22 cellular contexts compared by ENCODE assay signal in the genomic region with DNA sequence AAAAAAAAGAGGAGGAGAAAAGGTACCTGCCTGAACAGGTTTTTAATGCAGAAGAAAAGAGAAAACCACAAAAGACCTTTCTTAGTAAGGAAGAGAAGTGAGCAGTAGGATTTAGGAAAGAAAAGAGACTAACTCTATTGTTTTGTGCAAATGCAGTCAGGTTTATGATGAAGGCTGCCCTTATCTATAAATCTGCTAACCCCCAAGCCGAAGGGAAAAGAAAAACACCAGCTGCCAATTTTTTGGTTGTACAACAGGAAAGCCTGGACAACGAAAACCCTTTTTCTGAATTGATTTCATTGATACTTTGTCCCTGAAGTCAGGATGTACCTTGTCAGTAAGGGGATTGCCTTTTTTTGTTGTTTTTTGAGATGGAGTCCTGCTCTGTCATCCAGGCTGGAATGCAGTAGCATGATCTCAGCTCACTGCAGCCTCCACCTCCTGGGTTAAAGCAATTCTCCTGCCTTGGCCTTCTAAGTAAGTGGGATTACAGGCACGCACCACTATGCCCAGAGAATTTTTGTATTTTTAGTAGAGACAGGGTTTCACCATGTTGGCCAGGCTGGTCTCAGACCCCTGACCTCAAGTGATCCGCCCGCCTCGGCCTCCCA. TPM values are rescaled to one million over a fixed set of nuclear protein-coding genes. Genes with fewer than 3 reads are reported as not detected.
"Had no signal": no experiment of that assay in that cellular context is flagged by ENCODE, and none has a peak within 500 bp of the region (broad histone marks: within the 10 kb centered on the region; RNA-seq: fewer than 3 reads in every experiment).

No MANE protein-coding gene starts in this region.

- H3K9me3 Mint-ChIP-seq: activated CD4-positive, alpha-beta memory T cell treated with anti-CD3 and anti-CD28 coated beads, Interleukin-2, amount 10 ng/mL, durations not matched to agents 7 days and 5 days; activated CD4-positive, alpha-beta T cell treated with anti-CD3 and anti-CD28 coated beads, Interleukin-2, amount 10 ng/mL, durations not matched to agents 24 days and 14 days; activated naive CD4-positive, alpha-beta T cell treated with anti-CD3 and anti-CD28 coated beads, Interleukin-2, amount 50 U/mL, for 24 hours; naive thymus-derived CD4-positive, alpha-beta T cell; neural crest cell; stimulated activated memory B cell treated with anti-CD40 and anti-IgM and Interleukin-4, amounts not matched to agents 10 μg/mL and 1 μg/mL and 100 μg/mL, for 72 hours had no signal

- H3K27me3 ChIP-seq: body of pancreas, heart right ventricle, stomach, suprapubic skin, tibial nerve, uterus had no signal

- H3K4me3 ChIP-seq: body of pancreas, heart right ventricle, lower lobe of right lung, stomach, suprapubic skin, tibial nerve, uterus had no signal

- H3K27ac Mint-ChIP-seq: activated CD4-positive, alpha-beta memory T cell treated with anti-CD3 and anti-CD28 coated beads, Interleukin-2, amount 10 ng/mL, durations not matched to agents 7 days and 5 days; activated CD4-positive, alpha-beta T cell treated with anti-CD3 and anti-CD28 coated beads, Interleukin-2, amount 10 ng/mL, durations not matched to agents 24 days and 14 days; activated naive CD4-positive, alpha-beta T cell treated with anti-CD3 and anti-CD28 coated beads, Interleukin-2, amount 50 U/mL, for 24 hours; naive thymus-derived CD4-positive, alpha-beta T cell; stimulated activated memory B cell treated with anti-CD40 and anti-IgM and Interleukin-4, amounts not matched to agents 10 μg/mL and 1 μg/mL and 100 μg/mL, for 72 hours had no signal

- H3K4me3 Mint-ChIP-seq: activated CD4-positive, alpha-beta memory T cell treated with anti-CD3 and anti-CD28 coated beads, Interleukin-2, amount 10 ng/mL, durations not matched to agents 7 days and 5 days; activated CD4-positive, alpha-beta T cell treated with anti-CD3 and anti-CD28 coated beads, Interleukin-2, amount 10 ng/mL, durations not matched to agents 24 days and 14 days; activated naive CD4-positive, alpha-beta T cell treated with anti-CD3 and anti-CD28 coated beads, Interleukin-2, amount 50 U/mL, for 24 hours; naive thymus-derived CD4-positive, alpha-beta T cell; neural crest cell; stimulated activated memory B cell treated with anti-CD40 and anti-IgM and Interleukin-4, amounts not matched to agents 10 μg/mL and 1 μg/mL and 100 μg/mL, for 72 hours had no signal

- H3K4me1 ChIP-seq: body of pancreas, heart right ventricle, lower lobe of right lung, stomach, suprapubic skin, tibial nerve, uterus had no signal

- H3K9me3 ChIP-seq: body of pancreas, heart right ventricle, lower lobe of right lung, stomach, suprapubic skin, tibial nerve, uterus had no signal

- H3K4me1 Mint-ChIP-seq: activated CD4-positive, alpha-beta memory T cell treated with anti-CD3 and anti-CD28 coated beads, Interleukin-2, amount 10 ng/mL, durations not matched to agents 7 days and 5 days; activated CD4-positive, alpha-beta T cell treated with anti-CD3 and anti-CD28 coated beads, Interleukin-2, amount 10 ng/mL, durations not matched to agents 24 days and 14 days; activated naive CD4-positive, alpha-beta T cell treated with anti-CD3 and anti-CD28 coated beads, Interleukin-2, amount 50 U/mL, for 24 hours; neural crest cell; stimulated activated memory B cell treated with anti-CD40 and anti-IgM and Interleukin-4, amounts not matched to agents 10 μg/mL and 1 μg/mL and 100 μg/mL, for 72 hours had no signal

- H3K36me3 ChIP-seq: uterus had no signal

- FAIRE-seq: small intestine had no signal

- DNase-seq: activated CD4-positive, alpha-beta memory T cell treated with anti-CD3 and anti-CD28 coated beads, Interleukin-2, amount 10 ng/mL, durations not matched to agents 7 days and 5 days; activated CD4-positive, alpha-beta T cell treated with anti-CD3 and anti-CD28 coated beads, Interleukin-2, amount 10 ng/mL, durations not matched to agents 24 days and 14 days; activated gamma-delta T cell treated with Interleukin-2 at 50 U/mL for 16 hours; activated T-cell treated with anti-CD3 and anti-CD28 coated beads for 4 hours; anterior cingulate cortex; body of pancreas; caudate nucleus; dermis blood vessel endothelial cell; effector memory CD4-positive, alpha-beta T cell; heart right ventricle; lower lobe of right lung; naive thymus-derived CD4-positive, alpha-beta T cell; small intestine; stimulated activated CD4-positive, alpha-beta T cell treated with anti-CD3 and anti-CD28 coated beads, Interleukin-15, amount 100 ng/mL, for 24 hours; stomach; uterus had no signal

- H3K27me3 Mint-ChIP-seq: activated CD4-positive, alpha-beta memory T cell treated with anti-CD3 and anti-CD28 coated beads, Interleukin-2, amount 10 ng/mL, durations not matched to agents 7 days and 5 days; activated CD4-positive, alpha-beta T cell treated with anti-CD3 and anti-CD28 coated beads, Interleukin-2, amount 10 ng/mL, durations not matched to agents 24 days and 14 days; activated naive CD4-positive, alpha-beta T cell treated with anti-CD3 and anti-CD28 coated beads, Interleukin-2, amount 50 U/mL, for 24 hours; naive thymus-derived CD4-positive, alpha-beta T cell; stimulated activated memory B cell treated with anti-CD40 and anti-IgM and Interleukin-4, amounts not matched to agents 10 μg/mL and 1 μg/mL and 100 μg/mL, for 72 hours had no signal

- H3K36me3 Mint-ChIP-seq: activated naive CD4-positive, alpha-beta T cell treated with anti-CD3 and anti-CD28 coated beads, Interleukin-2, amount 50 U/mL, for 24 hours had no signal

- H3K27ac ChIP-seq: body of pancreas, heart right ventricle, lower lobe of right lung, stomach, suprapubic skin, tibial nerve, uterus, VCaP had no signal

RNA-seq across cellular contexts. Expression of a gene that starts 41.2 kb away (rescaled TPM):
- polyA plus RNA-seq: naive thymus-derived CD4-positive, alpha-beta T cell had no signal
